ENCODE assay signal across 8 cellular contexts in the genomic region with DNA sequence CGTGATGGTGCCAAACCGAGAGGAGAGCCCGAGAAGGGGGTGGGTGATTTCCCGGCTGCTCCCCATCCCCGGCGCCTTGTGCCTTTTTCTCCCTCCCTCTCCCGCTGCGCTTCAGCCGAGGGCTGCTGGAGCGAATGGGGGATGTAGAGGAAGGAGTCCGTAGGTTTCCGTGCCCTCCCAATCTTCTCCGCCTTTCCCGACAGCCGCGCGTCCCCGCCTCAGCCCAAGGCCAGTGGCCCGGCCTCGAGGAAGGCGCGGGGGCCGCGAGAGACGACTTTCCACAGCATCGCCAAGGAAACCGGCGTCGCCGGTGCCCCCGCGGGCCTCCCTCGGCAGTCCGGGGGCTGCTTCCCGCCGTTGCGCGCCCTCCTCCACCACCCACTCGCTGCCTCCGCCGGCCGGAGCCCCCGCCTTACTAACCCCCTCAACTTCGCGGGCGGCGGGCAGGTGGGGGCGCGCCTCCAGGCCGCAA. TPM values are rescaled to one million over a fixed set of nuclear protein-coding genes. Genes with fewer than 3 reads are reported as not detected.
DNase-seq lines count a peak whose midpoint lies in the region; ATAC-seq and TF ChIP-seq lines count a peak whose summit lies in the region.

No MANE protein-coding gene starts in this region.

- peak overlapping the region; percentile 35 for H2AFZ ChIP-seq in trophoblast cell (ENCODE audit: insufficient read depth, low read length, poor library complexity)

- no peaks in the 10 kb centered on the region for H3K9me3 ChIP-seq in Caco-2
- H3K9me3 ChIP-seq in WERI-Rb-1 (ENCODE audit: severe bottlenecking), result peaks cover 2% of the 10 kb centered on the region
- H3K9me3 ChIP-seq in trophoblast cell (ENCODE audit: insufficient read depth, low read depth, low read length), result peaks cover 7% of the 10 kb centered on the region

- TF ChIP-seq CTCF in Caco-2 (IDR thresholded peaks at IDR 0.05; ENCODE audit: insufficient read depth in 1 of 2, low read depth in 1 of 2, low read length in 1 of 2, severe bottlenecking in 1 of 2, unreplicated experiment in 1 of 2) (no peak), WERI-Rb-1 (IDR thresholded peaks at IDR 0.05; ENCODE audit: low read depth, low read length) (no peak), epithelial cell of esophagus (IDR thresholded peaks at IDR 0.05; ENCODE audit: insufficient read depth, low read depth, low read length, missing control alignments) (no peak)

- POLR2A ChIA-PET in Caco-2 (lab: Charles Lee), result no interaction called here

- no peaks in the 10 kb centered on the region for H3K9me3 Mint-ChIP-seq in Caco-2 (ENCODE audit: unreplicated experiment)

- H3K27me3 Mint-ChIP-seq in Caco-2 (ENCODE audit: insufficient read depth, unreplicated experiment), result peaks cover 34% of the 10 kb centered on the region

- H3K27ac ChIP-seq in WERI-Rb-1 (no peak overlapping the region), trophoblast cell (ENCODE audit: low read depth, low read length) (no peak overlapping the region)

- no peak overlapping the region for H4K8ac ChIP-seq in trophoblast cell (ENCODE audit: low read depth, low read length)

- no peak for ATAC-seq in GM19395 (IDR thresholded peaks at IDR 0.05; ENCODE audit: unreplicated experiment)
- no peak for ATAC-seq in GM18517 (IDR thresholded peaks at IDR 0.05; ENCODE audit: unreplicated experiment)

- no CpG with 5 or more reads among the region's 50 CpGs for WGBS in trophoblast cell (ENCODE audit: extremely low coverage, insufficient coverage, insufficient read length)

- no peak overlapping the region for H2BK5ac ChIP-seq in trophoblast cell (ENCODE audit: low read depth, low read length, poor library complexity)

- BruUV-seq in Caco-2 (replicated peaks; lab: Mats Ljungman, UMichigan), result no TSS peak

- H3K18ac ChIP-seq in trophoblast cell (ENCODE audit: low read length), result no peak overlapping the region

- H3K79me1 ChIP-seq in trophoblast cell (ENCODE audit: low read length), result peaks cover 1% of the 10 kb centered on the region

- H3K23ac ChIP-seq in trophoblast cell (ENCODE audit: low read length), result no peak overlapping the region

- H3K4me1 ChIP-seq in Caco-2, result peaks cover 17% of the 10 kb centered on the region
- H3K4me1 ChIP-seq in trophoblast cell (ENCODE audit: control insufficient read depth in 1 of 2, insufficient read depth in 2 of 2, low read length in 2 of 2), result peaks cover 21 to 25% of the 10 kb centered on the region in 2 experiments

- H4K12ac ChIP-seq in trophoblast cell (ENCODE audit: low read depth, low read length), result no peak overlapping the region

- no peak overlapping the region for H2BK120ac ChIP-seq in trophoblast cell (ENCODE audit: insufficient read depth, low read length, poor library complexity)

- no peak overlapping the region for H4K91ac ChIP-seq in trophoblast cell (ENCODE audit: low read depth, low read length)

- H3K36me3 ChIP-seq in Caco-2 (ENCODE audit: control insufficient read depth, insufficient read depth, low read length) (no peaks in the 10 kb centered on the region), WERI-Rb-1 (no peaks in the 10 kb centered on the region), trophoblast cell (ENCODE audit: control insufficient read depth in 1 of 2, insufficient read depth in 2 of 2, low read length in 2 of 2) (no peaks in the 10 kb centered on the region)

- peaks cover 22% of the 10 kb centered on the region for H3K36me3 Mint-ChIP-seq in Caco-2 (ENCODE audit: insufficient read depth, unreplicated experiment)

- peaks cover 16% of the 10 kb centered on the region for H3K27me3 ChIP-seq in Caco-2 (replicated peaks; ENCODE audit: control insufficient read depth, insufficient read depth, low read length)
- peaks cover 59% of the 10 kb centered on the region for H3K27me3 ChIP-seq in WERI-Rb-1 (ENCODE audit: insufficient read depth, low read depth, severe bottlenecking)
- H3K27me3 ChIP-seq in trophoblast cell (ENCODE audit: insufficient read depth, low read length), result peaks cover 49% of the 10 kb centered on the region

- H3K4me3 ChIP-seq in Caco-2 (ENCODE audit: low read depth, low read length), result peak overlapping the region; percentile 55
- H3K4me3 ChIP-seq in WERI-Rb-1 (ENCODE audit: low read depth, low read length), result peak overlapping the region; percentile 64
- H3K4me3 ChIP-seq in epithelial cell of esophagus (ENCODE audit: low read length), result peak overlapping the region; percentile 59
- H3K4me3 ChIP-seq in trophoblast cell (ENCODE audit: low read depth, low read length), result peak overlapping the region; percentile 32

- DNase-seq in Caco-2, result no peak
- DNase-seq in WERI-Rb-1, result no peak
- DNase-seq in epithelial cell of esophagus (ENCODE audit: low read depth), result no peak
- no peak for DNase-seq in trophoblast cell
- no peak for DNase-seq in NCI-H1048 (lab: John Stamatoyannopoulos, UW)
- DNase-seq in DMS79 treated with DMSO at 0.1 percent for 48 hours (lab: John Stamatoyannopoulos, UW), result no peak

- no peak overlapping the region for H2BK12ac ChIP-seq in trophoblast cell (ENCODE audit: low read length)

- H3K79me2 ChIP-seq in trophoblast cell (ENCODE audit: control insufficient read depth, insufficient read depth, low read length, poor library complexity), result no peaks in the 10 kb centered on the region

- H3K27ac Mint-ChIP-seq in Caco-2 (ENCODE audit: unreplicated experiment), result no peak overlapping the region

- CTCF ChIA-PET in Caco-2 (lab: Charles Lee), result interaction anchor here (1.7 to 2.1 kb wide), 2 partner anchors 10 to 11 kb away, joined by 7 read pairs; a partner anchor contains a TSS

- H3K4ac ChIP-seq in trophoblast cell (ENCODE audit: low read depth, low read length), result no peak overlapping the region

- H2AK5ac ChIP-seq in trophoblast cell (ENCODE audit: low read length), result no peak overlapping the region

- intact Hi-C loops in Caco-2 (cut with micrococcal nuclease; ENCODE audit: unreplicated experiment), result loop anchor here (5.0 to 10.0 kb wide), 4 partner anchors 68 to 978 kb away; a partner anchor contains a TSS

- peak overlapping the region; percentile 87 for H3K4me3 Mint-ChIP-seq in Caco-2 (ENCODE audit: unreplicated experiment)

- no peak overlapping the region for H3K9ac ChIP-seq in trophoblast cell (ENCODE audit: low read length)

- H3K4me2 ChIP-seq in trophoblast cell (ENCODE audit: low read length), result peak overlapping the region; percentile 98

- H3K14ac ChIP-seq in trophoblast cell (ENCODE audit: low read length), result no peak overlapping the region

- peaks cover 20% of the 10 kb centered on the region for H3K4me1 Mint-ChIP-seq in Caco-2 (ENCODE audit: low read depth, unreplicated experiment)

RNA-seq across cellular contexts. Expression of a gene that starts 1.2 kb away (rescaled TPM):
- 0.30 and 0.61 TPM in 2 replicates for total RNA-seq in Caco-2 (2022)
- polyA plus RNA-seq in trophoblast cell (2013), result 0.07 and 0.10 TPM in 2 replicates

RNA-seq across cellular contexts. Expression of a gene that starts 10.4 kb away (rescaled TPM):
- 31.3 and 34.1 TPM in 2 replicates for total RNA-seq in Caco-2 (2022)
- polyA plus RNA-seq in trophoblast cell (2013), result 10.0 and 10.6 TPM in 2 replicates
